In the genomic region with DNA sequence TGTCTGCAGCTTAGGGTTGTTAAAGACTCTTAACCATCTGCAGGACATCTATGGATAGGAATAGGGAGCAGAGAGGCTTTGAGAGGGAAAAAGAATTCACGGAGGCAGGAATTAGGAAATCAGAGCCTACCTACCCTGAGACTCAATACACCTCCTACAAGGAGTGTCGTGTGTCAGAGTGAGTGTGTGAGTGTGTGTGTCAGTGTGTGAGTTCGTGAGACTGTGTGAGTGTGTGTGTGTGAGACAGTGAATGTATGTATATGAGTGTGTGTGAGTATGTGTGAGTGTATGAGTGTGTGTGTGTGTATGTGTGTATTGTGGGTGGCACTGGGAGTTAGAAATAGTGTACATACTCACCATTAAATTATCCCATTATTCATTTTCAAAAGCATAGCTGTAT, we compare ENCODE assay signal across 29 cellular contexts. TPM values are rescaled to one million over a fixed set of nuclear protein-coding genes. Genes with fewer than 3 reads are reported as not detected.
"Had no signal": no experiment of that assay in that cellular context is flagged by ENCODE, and none has a peak within 500 bp of the region (broad histone marks: within the 10 kb centered on the region; RNA-seq: fewer than 3 reads in every experiment).

No MANE protein-coding gene starts in this region.

- H3K4me3 ChIP-seq: esophagus muscularis mucosa, gastroesophageal sphincter, mucosa of descending colon, psoas muscle, spleen, testis, tibial nerve, upper lobe of right lung, vagina had no signal

- H3K9me3 ChIP-seq: esophagus muscularis mucosa, gastroesophageal sphincter, mucosa of descending colon, psoas muscle, spleen, testis, tibial nerve, upper lobe of right lung, vagina had no signal

- ATAC-seq: effector memory CD8-positive, alpha-beta T cell; gastroesophageal sphincter; left colon; mucosa of descending colon; natural killer cell; psoas muscle; sciatic nerve; stimulated activated naive B cell treated with anti-CD40 and anti-IgM and Interleukin-4, amounts not matched to agents 10 μg/mL and 1 μg/mL and 100 μg/mL, for 72 hours; stimulated activated naive CD8-positive, alpha-beta T cell treated with anti-CD3 and anti-CD28 coated beads, Interleukin-15, amount 100 ng/mL, for 72 hours; upper lobe of right lung had no signal

- H3K36me3 ChIP-seq: esophagus muscularis mucosa, gastroesophageal sphincter, spleen, tibial nerve, upper lobe of right lung, vagina had no signal

- H3K9me3 Mint-ChIP-seq: dendritic cell treated with granulocyte-macrophage colony-stimulating factor and Interleukin-4, amounts not matched to agents 40 ng/mL and 50 ng/mL, for 4 days; effector memory CD8-positive, alpha-beta T cell; natural killer cell; stimulated activated naive B cell treated with anti-CD40 and anti-IgM and Interleukin-4, amounts not matched to agents 10 μg/mL and 1 μg/mL and 100 μg/mL, for 72 hours; stimulated activated naive CD8-positive, alpha-beta T cell treated with anti-CD3 and anti-CD28 coated beads, Interleukin-15, amount 100 ng/mL, for 72 hours had no signal

- H3K79me2 ChIP-seq: parathyroid adenoma had no signal

- H2AFZ ChIP-seq: parathyroid adenoma had no signal

- H3K4me3 Mint-ChIP-seq: dendritic cell treated with granulocyte-macrophage colony-stimulating factor and Interleukin-4, amounts not matched to agents 40 ng/mL and 50 ng/mL, for 4 days; effector memory CD8-positive, alpha-beta T cell; natural killer cell; stimulated activated naive B cell treated with anti-CD40 and anti-IgM and Interleukin-4, amounts not matched to agents 10 μg/mL and 1 μg/mL and 100 μg/mL, for 72 hours; stimulated activated naive CD8-positive, alpha-beta T cell treated with anti-CD3 and anti-CD28 coated beads, Interleukin-15, amount 100 ng/mL, for 72 hours had no signal

- H3K4me1 ChIP-seq: parathyroid adenoma had no signal

- DNase-seq: effector memory CD8-positive, alpha-beta T cell; glutamatergic neuron; left colon; mammary epithelial cell; mucosa of descending colon; natural killer cell; occipital lobe; psoas muscle; retina; spleen; stimulated activated CD4-positive, alpha-beta T cell treated with anti-CD3 and anti-CD28 coated beads, Interleukin-15, amount 100 ng/mL, for 24 hours; stimulated activated CD4-positive, alpha-beta T cell treated with anti-CD3 and anti-CD28 coated beads, Interleukin-1b, Interleukin-23, amount 100 ng/mL, for 48 hours; stimulated activated CD4-positive, alpha-beta T cell treated with anti-CD3 and anti-CD28 coated beads, Interleukin-4, amount 100 ng/mL, for 4 hours; stimulated activated naive B cell treated with anti-CD40 and anti-IgM and Interleukin-4, amounts not matched to agents 10 μg/mL and 1 μg/mL and 100 μg/mL, for 72 hours; stimulated activated naive CD8-positive, alpha-beta T cell treated with anti-CD3 and anti-CD28 coated beads, Interleukin-15, amount 100 ng/mL, for 72 hours; testis; upper lobe of right lung had no signal

- H3K9ac ChIP-seq: parathyroid adenoma had no signal

- FAIRE-seq: colon had no signal

- H3K4me1 Mint-ChIP-seq: stimulated activated naive CD8-positive, alpha-beta T cell treated with anti-CD3 and anti-CD28 coated beads, Interleukin-15, amount 100 ng/mL, for 72 hours had no signal

- H3K27ac ChIP-seq: epithelial cell of prostate, esophagus muscularis mucosa, gastroesophageal sphincter, parathyroid adenoma, psoas muscle, spleen, testis, tibial nerve, upper lobe of right lung, vagina had no signal

- H3K36me3 Mint-ChIP-seq: natural killer cell; stimulated activated naive B cell treated with anti-CD40 and anti-IgM and Interleukin-4, amounts not matched to agents 10 μg/mL and 1 μg/mL and 100 μg/mL, for 72 hours had no signal

- H3K27ac Mint-ChIP-seq: dendritic cell treated with granulocyte-macrophage colony-stimulating factor and Interleukin-4, amounts not matched to agents 40 ng/mL and 50 ng/mL, for 4 days; effector memory CD8-positive, alpha-beta T cell; natural killer cell; stimulated activated naive B cell treated with anti-CD40 and anti-IgM and Interleukin-4, amounts not matched to agents 10 μg/mL and 1 μg/mL and 100 μg/mL, for 72 hours; stimulated activated naive CD8-positive, alpha-beta T cell treated with anti-CD3 and anti-CD28 coated beads, Interleukin-15, amount 100 ng/mL, for 72 hours had no signal

- H3K27me3 ChIP-seq: testis, vagina had no signal

RNA-seq across cellular contexts. Expression of a gene that starts 3.9 kb away (rescaled TPM):
- total RNA-seq: fibroblast of villous mesenchyme, kidney epithelial cell, left colon, mammary epithelial cell, mucosa of descending colon, natural killer cell, psoas muscle, sciatic nerve, subcutaneous adipose tissue, tibial nerve, upper lobe of right lung had no signal
- polyA plus RNA-seq: mammary epithelial cell, psoas muscle had no signal
